ENCODE assay signal across 9 cellular contexts in the genomic region with DNA sequence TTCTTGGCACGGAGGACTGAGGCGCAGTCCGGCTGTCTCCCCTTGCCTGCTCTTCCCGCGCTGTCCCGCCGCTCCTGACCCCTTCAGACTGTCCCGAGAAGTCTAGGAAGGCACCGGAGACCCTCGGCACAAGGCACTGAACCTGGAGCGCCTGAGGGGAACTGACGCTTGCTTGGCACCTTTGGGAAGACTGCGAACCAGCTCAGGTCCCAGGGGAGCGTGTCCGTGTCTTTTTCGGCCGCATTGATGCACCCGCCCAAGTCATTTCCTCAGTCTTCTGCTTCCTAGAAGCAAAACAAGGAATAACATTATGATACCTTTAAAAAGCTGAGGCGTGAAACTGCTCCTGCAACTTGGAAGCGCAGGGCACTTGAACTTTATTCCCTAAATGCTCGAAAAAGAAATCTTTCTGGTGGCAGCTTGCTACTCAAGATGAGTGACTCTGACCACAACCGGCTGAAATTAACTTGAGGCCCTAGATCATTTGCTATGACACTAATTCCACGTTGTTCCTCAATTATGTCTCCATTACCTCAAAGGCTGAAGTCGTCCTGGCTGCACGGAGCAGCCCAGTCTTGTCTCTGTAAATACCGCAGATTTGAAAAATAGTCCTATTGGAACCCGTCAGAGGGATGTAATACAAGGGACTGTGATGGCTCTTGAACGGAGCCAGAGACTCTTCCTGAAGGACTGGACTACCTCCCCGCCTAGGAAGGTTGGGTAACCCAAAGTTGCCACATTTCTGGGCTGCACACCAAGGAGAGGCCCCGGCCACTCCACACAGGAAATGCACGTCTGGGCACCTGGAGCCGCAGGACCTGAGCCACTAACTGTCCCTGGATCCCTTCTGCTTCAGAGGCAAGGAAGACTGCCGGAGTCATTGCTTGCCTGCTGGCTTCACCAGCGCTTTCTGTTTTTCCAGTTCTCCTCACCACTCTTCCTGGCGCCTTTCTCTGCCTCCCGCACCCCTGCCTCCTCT. TPM values are rescaled to one million over a fixed set of nuclear protein-coding genes. Genes with fewer than 3 reads are reported as not detected.
A peak's percentile ranks its signal among the peaks of the same experiment; 100 is the strongest.
DNase-seq lines count a peak whose midpoint lies in the region; ATAC-seq lines count a peak whose summit lies in the region.
"Had no signal": no experiment of that assay in that cellular context is flagged by ENCODE, and none has a peak within 500 bp of the region (broad histone marks: within the 10 kb centered on the region; RNA-seq: fewer than 3 reads in every experiment).

No MANE protein-coding gene starts in this region.

- H2AK5ac ChIP-seq in mesendoderm (ENCODE audit: low read length), result no peak overlapping the region

- peak overlapping the region; percentile 65 for H3K56ac ChIP-seq in mesendoderm (ENCODE audit: low read length)

- no peak overlapping the region for H2BK15ac ChIP-seq in mesendoderm (replicated peaks; ENCODE audit: low read depth)

- no peak overlapping the region for H2BK5ac ChIP-seq in mesendoderm (ENCODE audit: low read length)

- H3K27me3 ChIP-seq in mesendoderm (ENCODE audit: insufficient read depth, low read length, poor library complexity), result no peaks in the 10 kb centered on the region

- peaks cover 52% of the 10 kb centered on the region for H3K27me3 Mint-ChIP-seq in stimulated activated naive CD8-positive, alpha-beta T cell treated with anti-CD3 and anti-CD28 coated beads, Interleukin-15, Interleukin-2, amounts not matched to agents 100 ng/mL and 50 ng/mL, for 24 hours

- H4K5ac ChIP-seq in mesendoderm (ENCODE audit: low read length), result no peak overlapping the region

- no peak overlapping the region for H3K4ac ChIP-seq in mesendoderm (ENCODE audit: low read depth, low read length)

- H3K36me3 ChIP-seq in mesendoderm (ENCODE audit: control insufficient read depth, insufficient read depth, low read length), result no peaks in the 10 kb centered on the region

- peaks cover 23% of the 10 kb centered on the region for H3K4me1 Mint-ChIP-seq in stimulated activated naive CD8-positive, alpha-beta T cell treated with anti-CD3 and anti-CD28 coated beads, Interleukin-15, Interleukin-2, amounts not matched to agents 100 ng/mL and 50 ng/mL, for 24 hours (ENCODE audit: low read depth)

- no peak for ATAC-seq in stimulated activated naive CD8-positive, alpha-beta T cell treated with anti-CD3 and anti-CD28 coated beads, Interleukin-15, Interleukin-2, amounts not matched to agents 100 U/mL and 50 U/mL, for 24 hours
- ATAC-seq in GM18517 (IDR thresholded peaks at IDR 0.05; ENCODE audit: unreplicated experiment) (no peak), HG02981 (IDR thresholded peaks at IDR 0.05; ENCODE audit: unreplicated experiment) (no peak)

- H2BK120ac ChIP-seq in mesendoderm (ENCODE audit: low read depth, low read length), result no peak overlapping the region

- no peak overlapping the region for H3K23ac ChIP-seq in mesendoderm (ENCODE audit: low read length)

- H3K4me1 ChIP-seq in mesendoderm (ENCODE audit: control insufficient read depth, low read depth, low read length), result peaks cover 5% of the 10 kb centered on the region

- peaks cover under 1% of the 10 kb centered on the region for H3K36me3 Mint-ChIP-seq in stimulated activated naive CD8-positive, alpha-beta T cell treated with anti-CD3 and anti-CD28 coated beads, Interleukin-15, Interleukin-2, amounts not matched to agents 100 ng/mL and 50 ng/mL, for 24 hours (ENCODE audit: low read depth)

- H3K27ac ChIP-seq in mesendoderm (ENCODE audit: low read depth, low read length), result no peak overlapping the region

- no peaks in the 10 kb centered on the region for H3K9me3 Mint-ChIP-seq in stimulated activated naive CD8-positive, alpha-beta T cell treated with anti-CD3 and anti-CD28 coated beads, Interleukin-15, Interleukin-2, amounts not matched to agents 100 ng/mL and 50 ng/mL, for 24 hours

- WGBS in mesendoderm (ENCODE audit: extremely low coverage, insufficient coverage, low lambda C conversion rate), result no CpG with 5 or more reads among the region's 36 CpGs

- H3K18ac ChIP-seq in mesendoderm (ENCODE audit: low read length), result no peak overlapping the region

- H3K79me1 ChIP-seq in mesendoderm (ENCODE audit: low read length), result peaks cover under 1% of the 10 kb centered on the region

- no peak overlapping the region for H3K27ac Mint-ChIP-seq in stimulated activated naive CD8-positive, alpha-beta T cell treated with anti-CD3 and anti-CD28 coated beads, Interleukin-15, Interleukin-2, amounts not matched to agents 100 ng/mL and 50 ng/mL, for 24 hours

- DNase-seq in stimulated activated naive CD8-positive, alpha-beta T cell treated with anti-CD3 and anti-CD28 coated beads, Interleukin-15, Interleukin-2, amounts not matched to agents 100 U/mL and 50 U/mL, for 24 hours, result no peak
- DNase-seq in astrocyte of the hippocampus (ENCODE audit: low read depth, low spot score) (peak; percentile 27), mesendoderm (peak; percentile 23), DMS53 treated with DMSO at 0.1 percent for 48 hours (lab: John Stamatoyannopoulos, UW; ENCODE audit: unreplicated experiment) (no peak), T1000 (lab: John Stamatoyannopoulos, UW) (no peak)
- DNase-seq: GF-D8 had no signal

- peaks cover 6% of the 10 kb centered on the region for H3K79me2 ChIP-seq in mesendoderm (ENCODE audit: control insufficient read depth, insufficient read depth, low read length)

- H3K9ac ChIP-seq in mesendoderm (ENCODE audit: low read length), result peak overlapping the region; percentile 58

- no peak overlapping the region for H4K8ac ChIP-seq in mesendoderm (ENCODE audit: low read depth, low read length)

- H3K4me2 ChIP-seq in mesendoderm (ENCODE audit: low read length), result peak overlapping the region; percentile 51

- peak overlapping the region; percentile 53 for H3K4me3 Mint-ChIP-seq in stimulated activated naive CD8-positive, alpha-beta T cell treated with anti-CD3 and anti-CD28 coated beads, Interleukin-15, Interleukin-2, amounts not matched to agents 100 ng/mL and 50 ng/mL, for 24 hours

- peak overlapping the region; percentile 63 for H3K4me3 ChIP-seq in mesendoderm (ENCODE audit: low read length)

RNA-seq across cellular contexts. Expression of gene FLT1, which starts 0.9 kb away (rescaled TPM):
- 31.7 TPM for polyA plus RNA-seq in mesendoderm (2013, experiment 1 of 2)
- 34.2 TPM for polyA plus RNA-seq in mesendoderm (2013, experiment 2 of 2)

Comparison
In these comparisons a context has a peak if more than half of its experiments do, and no peak if none do; other contexts are left out.
1. DNase-seq: peak in astrocyte of the hippocampus (single experiment) and mesendoderm (single experiment); none in stimulated activated naive CD8-positive, alpha-beta T cell treated with anti-CD3 and anti-CD28 coated beads, Interleukin-15, Interleukin-2, amounts not matched to agents 100 U/mL and 50 U/mL, for 24 hours (single experiment), DMS53 treated with DMSO at 0.1 percent for 48 hours (single experiment) and T1000 (single experiment).